ENCODE assay signal across 1 cellular context in genomic region chr9:86483496-86483895, GRCh38.
TF ChIP-seq lines count a peak whose summit lies in the region.

No MANE protein-coding gene starts in this region.

TF ChIP-seq in HepG2, 621 proteins besides CTCF, POLR2A, EP300 and RAD21 (continued from another document):
- TF ChIP-seq ZNF124 (CRISPR knock-in tag; IDR thresholded peaks at IDR 0.05), result no peak
- TF ChIP-seq SNAPC2 (CRISPR knock-in tag; IDR thresholded peaks at IDR 0.05), result no peak
- TF ChIP-seq ZSCAN22 (CRISPR knock-in tag; IDR thresholded peaks at IDR 0.05), result no peak
- TF ChIP-seq ZNF264 (CRISPR knock-in tag; IDR thresholded peaks at IDR 0.05), result no peak
- no peak for TF ChIP-seq ZNF720 (CRISPR knock-in tag; IDR thresholded peaks at IDR 0.05)
TF ChIP-seq in HepG2: peak in this region for 0.
